11 cellular contexts compared by ENCODE assay signal in the genomic region with DNA sequence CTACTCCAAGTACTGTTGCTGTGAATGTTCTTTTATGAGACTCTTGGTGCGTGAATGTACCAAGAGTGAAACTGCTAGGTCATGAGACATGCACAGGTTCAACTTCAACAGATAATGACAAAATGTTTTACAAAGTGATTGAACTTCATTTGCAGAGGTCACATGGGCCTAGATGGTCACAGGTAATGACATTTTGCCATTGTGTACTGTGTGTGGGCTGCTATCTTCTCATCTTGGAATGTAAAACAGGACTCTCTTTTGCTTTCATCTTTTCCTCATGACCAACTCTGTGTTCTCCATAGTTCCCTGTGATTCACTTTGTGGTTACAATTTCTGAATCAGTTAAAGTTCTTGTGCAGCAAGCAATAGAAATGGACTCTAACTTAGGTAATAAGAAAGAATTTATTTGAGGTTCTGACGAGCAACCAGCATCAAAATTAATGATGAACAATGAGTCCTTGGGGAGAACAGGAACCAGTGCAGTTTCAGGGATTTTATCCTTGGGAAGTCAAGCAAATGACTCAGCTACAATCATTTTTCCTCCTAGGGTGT. TPM values are rescaled to one million over a fixed set of nuclear protein-coding genes. Genes with fewer than 3 reads are reported as not detected.
DNase-seq lines count a peak whose midpoint lies in the region; ATAC-seq and TF ChIP-seq lines count a peak whose summit lies in the region.
"Had no signal": no experiment of that assay in that cellular context is flagged by ENCODE, and none has a peak within 500 bp of the region (broad histone marks: within the 10 kb centered on the region; RNA-seq: fewer than 3 reads in every experiment).

No MANE protein-coding gene starts in this region.

- H3K9me3 Mint-ChIP-seq in activated T-helper 1 cell treated with anti-CD3 and anti-CD28 coated beads, Interleukin-12 subunit alpha, Interleukin-12 subunit beta, Interleukin-2, Interleukin-4 antibody, amounts not matched to agents 30 ng/mL and 10 ng/mL and 1 ng/mL, durations not matched to agents 14 hours and 24 hours and 36 hours: no peaks in the 10 kb centered on the region

- intact Hi-C loops in activated T-helper 1 cell treated with anti-CD3 and anti-CD28 coated beads, Interleukin-12 subunit alpha, Interleukin-12 subunit beta, Interleukin-2, Interleukin-4 antibody, amounts not matched to agents 30 ng/mL and 10 ng/mL and 1 ng/mL, durations not matched to agents 14 hours and 24 hours and 36 hours (cut with micrococcal nuclease): no loop called here
- intact Hi-C loops in Right ventricle myocardium superior (cut with DNase I): no loop called here

- peaks cover 5% of the 10 kb centered on the region for H3K4me1 Mint-ChIP-seq in activated T-helper 1 cell treated with anti-CD3 and anti-CD28 coated beads, Interleukin-12 subunit alpha, Interleukin-12 subunit beta, Interleukin-2, Interleukin-4 antibody, amounts not matched to agents 30 ng/mL and 10 ng/mL and 1 ng/mL, durations not matched to agents 14 hours and 24 hours and 36 hours (ENCODE audit: low read depth)

- no peak for TF ChIP-seq CTCF in epithelial cell of proximal tubule (conservative IDR thresholded peaks at IDR 0.05; ENCODE audit: low read depth, low read length)

- H3K27ac Mint-ChIP-seq in activated T-helper 1 cell treated with anti-CD3 and anti-CD28 coated beads, Interleukin-12 subunit alpha, Interleukin-12 subunit beta, Interleukin-2, Interleukin-4 antibody, amounts not matched to agents 30 ng/mL and 10 ng/mL and 1 ng/mL, durations not matched to agents 14 hours and 24 hours and 36 hours: no peak overlapping the region

- H3K4me3 Mint-ChIP-seq in activated T-helper 1 cell treated with anti-CD3 and anti-CD28 coated beads, Interleukin-12 subunit alpha, Interleukin-12 subunit beta, Interleukin-2, Interleukin-4 antibody, amounts not matched to agents 30 ng/mL and 10 ng/mL and 1 ng/mL, durations not matched to agents 14 hours and 24 hours and 36 hours: no peak overlapping the region

- no peaks in the 10 kb centered on the region for H3K36me3 Mint-ChIP-seq in activated T-helper 1 cell treated with anti-CD3 and anti-CD28 coated beads, Interleukin-12 subunit alpha, Interleukin-12 subunit beta, Interleukin-2, Interleukin-4 antibody, amounts not matched to agents 30 ng/mL and 10 ng/mL and 1 ng/mL, durations not matched to agents 14 hours and 24 hours and 36 hours (ENCODE audit: low read depth)

- peak; percentile 82 for DNase-seq in A172 (ENCODE audit: low spot score)
- DNase-seq in LHCN-M2 (ENCODE audit: low read depth): peak; percentile 78
- peak; percentile 94 for DNase-seq in epithelial cell of proximal tubule (ENCODE audit: low read depth)
- DNase-seq in activated T-helper 1 cell treated with anti-CD3 and anti-CD28 coated beads, Interleukin-12 subunit alpha, Interleukin-12 subunit beta, Interleukin-2, Interleukin-4 antibody, amounts not matched to agents 30 ng/mL and 10 ng/mL and 1 ng/mL, durations not matched to agents 14 hours and 24 hours and 36 hours (ENCODE audit: low spot score): no peak
- DNase-seq in activated CD8-positive, alpha-beta memory T cell treated with anti-CD3 and anti-CD28 coated beads, Interleukin-2, amount 50 U/mL, for 4 hours: no peak
- no peak for DNase-seq in COLO668 (lab: John Stamatoyannopoulos, UW; ENCODE audit: unreplicated experiment)
- no peak for DNase-seq in Right ventricle myocardium superior
- DNase-seq: mesendoderm, NCI-H1694 treated with DMSO at 0.1 percent for 48 hours had no signal

- peak; percentile 67 for ATAC-seq in GM18868 (IDR thresholded peaks at IDR 0.05; ENCODE audit: unreplicated experiment)
- no peak for ATAC-seq in Right ventricle myocardium superior (ENCODE audit: poor library complexity)

- H3K27me3 Mint-ChIP-seq in activated T-helper 1 cell treated with anti-CD3 and anti-CD28 coated beads, Interleukin-12 subunit alpha, Interleukin-12 subunit beta, Interleukin-2, Interleukin-4 antibody, amounts not matched to agents 30 ng/mL and 10 ng/mL and 1 ng/mL, durations not matched to agents 14 hours and 24 hours and 36 hours (ENCODE audit: insufficient read depth): peaks cover 17% of the 10 kb centered on the region

- no peak overlapping the region for H3K4me3 ChIP-seq in epithelial cell of proximal tubule (ENCODE audit: low read depth, low read length)
- H3K4me3 ChIP-seq: BLaER1 treated with 17β-estradiol and CSF1 and Interleukin-3, amounts not matched to agents 10 nM and 100 nM had no signal

RNA-seq across cellular contexts. Expression of a gene that starts 16.2 kb away (rescaled TPM):
- total RNA-seq in A172 (2014; rRNA removed; shearing (Covaris generic)): 69.4 and 75.2 TPM in 2 replicates
- total RNA-seq in LHCN-M2 (2014; rRNA removed) (43.7 and 44.7 TPM in 2 replicates), epithelial cell of proximal tubule (12.1 and 26.4 TPM in 2 replicates), Right ventricle myocardium superior (22.8 TPM)
- polyA plus RNA-seq in LHCN-M2 (2012): 20.9 TPM
- 42.7 and 47.1 TPM in 2 replicates for total RNA-seq in activated T-helper 1 cell treated with anti-CD3 and anti-CD28 coated beads, Interleukin-12 subunit alpha, Interleukin-12 subunit beta, Interleukin-2, Interleukin-4 antibody, amounts not matched to agents 30 ng/mL and 10 ng/mL and 1 ng/mL, durations not matched to agents 14 hours and 24 hours and 36 hours

Comparison
In these comparisons a context has a peak if more than half of its experiments do, and no peak if none do; other contexts are left out.
1. DNase-seq: peak in A172 (single experiment), LHCN-M2 (single experiment) and epithelial cell of proximal tubule (single experiment); none in activated T-helper 1 cell treated with anti-CD3 and anti-CD28 coated beads, Interleukin-12 subunit alpha, Interleukin-12 subunit beta, Interleukin-2, Interleukin-4 antibody, amounts not matched to agents 30 ng/mL and 10 ng/mL and 1 ng/mL, durations not matched to agents 14 hours and 24 hours and 36 hours (single experiment), activated CD8-positive, alpha-beta memory T cell treated with anti-CD3 and anti-CD28 coated beads, Interleukin-2, amount 50 U/mL, for 4 hours (single experiment), COLO668 (single experiment) and Right ventricle myocardium superior (single experiment).